Comparison of ENCODE assay signal across 1 cellular context in the genomic region with DNA sequence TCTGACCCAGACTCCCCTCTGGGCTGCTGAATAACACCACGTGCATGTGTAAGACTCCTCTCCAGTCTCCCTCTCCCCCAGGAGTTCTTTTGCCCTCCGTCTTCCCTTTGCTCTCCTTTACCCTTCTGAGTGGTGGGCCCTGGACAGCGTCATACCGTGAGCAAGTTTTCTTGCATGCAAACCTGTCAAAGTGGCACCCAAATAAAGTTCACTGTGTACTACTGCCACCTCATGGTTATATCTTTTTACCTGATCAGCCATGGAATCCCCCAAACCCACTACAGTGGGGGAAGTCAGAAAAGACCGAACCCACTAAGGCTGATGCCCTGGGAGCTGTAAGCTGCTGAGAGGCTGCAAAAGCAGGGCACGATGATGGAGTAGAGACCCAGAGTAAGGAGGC.
TF ChIP-seq lines count a peak whose summit lies in the region.

No MANE protein-coding gene starts in this region.

TF ChIP-seq in H1, 55 proteins besides CTCF, POLR2A, EP300 and RAD21:
- no peak for TF ChIP-seq BRCA1 (IDR thresholded peaks at IDR 0.05; ENCODE audit: low read depth, low read length)
TF ChIP-seq in H1: peak in this region for 0.
